Comparison of ENCODE assay signal across 19 cellular contexts in the genomic region with DNA sequence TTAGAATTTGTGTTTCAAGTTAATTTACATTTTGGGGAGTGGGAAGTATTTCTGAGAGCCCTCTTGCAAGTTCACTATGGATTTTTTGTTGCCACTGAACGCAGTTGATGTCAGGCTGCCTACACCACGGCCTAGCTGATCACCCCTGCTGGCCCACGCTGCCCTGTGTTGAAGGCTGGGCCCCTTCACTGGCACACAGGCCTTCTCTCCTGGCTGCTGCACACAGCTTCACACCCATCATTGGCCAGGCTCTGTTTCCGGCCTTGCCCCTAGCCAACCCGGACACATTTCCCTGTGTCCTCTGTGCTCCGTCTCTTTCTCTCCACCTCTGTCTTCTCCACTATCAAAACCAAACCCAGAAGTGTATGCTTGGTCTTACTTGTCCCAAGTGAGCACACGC.
"Had no signal": no experiment of that assay in that cellular context is flagged by ENCODE, and none has a peak within 500 bp of the region (broad histone marks: within the 10 kb centered on the region; RNA-seq: fewer than 3 reads in every experiment).

No MANE protein-coding gene starts in this region.

- H3K27me3 Mint-ChIP-seq: naive B cell had no signal

- H3K4me1 ChIP-seq: colonic mucosa, lower lobe of right lung, tibial artery had no signal

- ATAC-seq: heart left ventricle, lower lobe of right lung, upper lobe of right lung had no signal

- H3K9me3 ChIP-seq: colonic mucosa, heart left ventricle, left ventricle myocardium inferior, lower lobe of right lung, ovary, right atrium auricular region, tibial artery, upper lobe of right lung had no signal

- H3K4me3 Mint-ChIP-seq: naive B cell had no signal

- H3K9me3 Mint-ChIP-seq: naive B cell had no signal

- DNase-seq: caudate nucleus; colonic mucosa; dermis blood vessel endothelial cell; heart left ventricle; hippocampal formation; islet precursor cell; left ventricle myocardium inferior; lower lobe of right lung; mesenchymal stem cell; midbrain; naive B cell; nucleus accumbens; ovary; small intestine; stimulated activated CD4-positive, alpha-beta T cell treated with anti-CD3 and anti-CD28 coated beads, Interleukin-12 subunit alpha, Interleukin-12 subunit beta, amount 100 ng/mL, for 4 hours; stimulated activated naive CD4-positive, alpha-beta T cell; tibial artery; upper lobe of right lung had no signal

- H3K36me3 ChIP-seq: colonic mucosa, ovary, right atrium auricular region, tibial artery had no signal

- H3K27ac ChIP-seq: colonic mucosa, heart left ventricle, left ventricle myocardium inferior, lower lobe of right lung, ovary, right atrium auricular region, tibial artery, upper lobe of right lung had no signal

- H3K27me3 ChIP-seq: colonic mucosa, heart left ventricle, ovary, right atrium auricular region, tibial artery, upper lobe of right lung had no signal

- H3K4me3 ChIP-seq: colonic mucosa, heart left ventricle, left ventricle myocardium inferior, lower lobe of right lung, ovary, right atrium auricular region, tibial artery, upper lobe of right lung had no signal
